ENCODE assay signal across 2 cellular contexts in genomic region chr4:186260117-186260503, GRCh38.
TF ChIP-seq lines count a peak whose summit lies in the region.

No MANE protein-coding gene starts in this region.

TF ChIP-seq in WTC11, 78 proteins besides CTCF, POLR2A, EP300 and RAD21:
- TF ChIP-seq NR3C1 (CRISPR knock-in tag; conservative IDR thresholded peaks at IDR 0.05; ENCODE audit: low read depth), result no peak
- TF ChIP-seq SMAD4 (CRISPR knock-in tag; IDR thresholded peaks at IDR 0.05), result no peak
- TF ChIP-seq ZNF263 (CRISPR knock-in tag; IDR thresholded peaks at IDR 0.05; ENCODE audit: low read depth), result no peak
- TF ChIP-seq AR (CRISPR knock-in tag; IDR thresholded peaks at IDR 0.05), result 0 out of 2 replicates have a peak, but pooled peaks have one; percentile 33
- no peak for TF ChIP-seq TCF7 (CRISPR knock-in tag; IDR thresholded peaks at IDR 0.05; ENCODE audit: low read depth)
- TF ChIP-seq NFYB (CRISPR knock-in tag; conservative IDR thresholded peaks at IDR 0.05; ENCODE audit: low read depth), result no peak
- TF ChIP-seq ZNF423 (CRISPR knock-in tag; IDR thresholded peaks at IDR 0.05), result peak; percentile 79
- no peak for TF ChIP-seq ATF3 (CRISPR knock-in tag; conservative IDR thresholded peaks at IDR 0.05)
- TF ChIP-seq ZNF121 (CRISPR knock-in tag; IDR thresholded peaks at IDR 0.05), result no peak
- no peak for TF ChIP-seq IRF1 (CRISPR knock-in tag; IDR thresholded peaks at IDR 0.05)
- no peak for TF ChIP-seq PREB (CRISPR knock-in tag; IDR thresholded peaks at IDR 0.05; ENCODE audit: borderline replicate concordance)
- no peak for TF ChIP-seq NR2C2 (CRISPR knock-in tag; IDR thresholded peaks at IDR 0.05)

TF ChIP-seq in HepG2, 621 proteins besides CTCF, POLR2A, EP300 and RAD21 (continues in another document):
- TF ChIP-seq POLR2AphosphoS5 (IDR thresholded peaks at IDR 0.05; ENCODE audit: low read depth, low read length) (peak; percentile 63; the same call in 1 of the 2 replicates), FOSL2 (CRISPR knock-in tag; IDR thresholded peaks at IDR 0.05) (no peak), SOX5 (CRISPR knock-in tag; IDR thresholded peaks at IDR 0.05; ENCODE audit: borderline replicate concordance) (no peak), REST (IDR thresholded peaks at IDR 0.05; ENCODE audit: borderline replicate concordance in 1 of 2, low read depth in 1 of 2, low read length in 2 of 2) (no peak), IKZF4 (CRISPR knock-in tag; IDR thresholded peaks at IDR 0.05; ENCODE audit: borderline replicate concordance, low read depth, not compliant biosample characterization) (no peak), ATF7-NPFF (CRISPR knock-in tag; IDR thresholded peaks at IDR 0.05; ENCODE audit: low read depth) (no peak), SKI (IDR thresholded peaks at IDR 0.05; ENCODE audit: partially characterized antibody) (no peak), ZNF18 (CRISPR knock-in tag; IDR thresholded peaks at IDR 0.05; ENCODE audit: insufficient replicate concordance) (no peak), MAFK (conservative IDR thresholded peaks at IDR 0.05 in 1 of 2, IDR thresholded peaks at IDR 0.05 in 1 of 2; ENCODE audit: low read length in 2 of 2) (no peak), SSRP1 (CRISPR knock-in tag; IDR thresholded peaks at IDR 0.05) (no peak), IRF1 (CRISPR knock-in tag; IDR thresholded peaks at IDR 0.05; ENCODE audit: low read depth) (no peak), ZNF235 (CRISPR knock-in tag; IDR thresholded peaks at IDR 0.05; ENCODE audit: borderline replicate concordance) (no peak), NBN (conservative IDR thresholded peaks at IDR 0.05) (no peak), TAF1 (CRISPR knock-in tag; IDR thresholded peaks at IDR 0.05) (peak; percentile 50), SIX4 (CRISPR knock-in tag; IDR thresholded peaks at IDR 0.05) (no peak), NFAT5 (CRISPR knock-in tag; IDR thresholded peaks at IDR 0.05) (no peak), ZBTB33 (CRISPR knock-in tag; IDR thresholded peaks at IDR 0.05) (no peak), LRRFIP1 (CRISPR knock-in tag; conservative IDR thresholded peaks at IDR 0.05) (no peak), ZNF777 (CRISPR knock-in tag; IDR thresholded peaks at IDR 0.05) (no peak), ZNF576 (CRISPR knock-in tag; IDR thresholded peaks at IDR 0.05) (no peak), ARID5B (CRISPR knock-in tag; IDR thresholded peaks at IDR 0.05) (no peak), MTERF4 (CRISPR knock-in tag; IDR thresholded peaks at IDR 0.05) (no peak), RELA (CRISPR knock-in tag; IDR thresholded peaks at IDR 0.05) (no peak), IKZF1 (IDR thresholded peaks at IDR 0.05) (no peak), SALL2 (CRISPR knock-in tag; IDR thresholded peaks at IDR 0.05) (peak; percentile 12; the same call in 1 of the 2 replicates), HDAC1 (CRISPR knock-in tag; IDR thresholded peaks at IDR 0.05) (no peak), ZNF614 (CRISPR knock-in tag; IDR thresholded peaks at IDR 0.05; ENCODE audit: borderline replicate concordance) (no peak), ZSCAN30 (CRISPR knock-in tag; IDR thresholded peaks at IDR 0.05) (no peak), ELF1 (CRISPR knock-in tag; IDR thresholded peaks at IDR 0.05) (no peak), PHF5A (CRISPR knock-in tag; IDR thresholded peaks at IDR 0.05; ENCODE audit: low read depth, unreplicated experiment) (no peak), GTF2F1 (IDR thresholded peaks at IDR 0.05; ENCODE audit: low read length) (no peak), ZNF788 (CRISPR knock-in tag; IDR thresholded peaks at IDR 0.05; ENCODE audit: borderline replicate concordance) (no peak), ZNF264 (CRISPR knock-in tag; IDR thresholded peaks at IDR 0.05) (0 out of 2 replicates have a peak, but pooled peaks have one; percentile 42)
